ENCODE assay signal across 15 cellular contexts in genomic region chr9:134857451-134857850, GRCh38. TPM values are rescaled to one million over a fixed set of nuclear protein-coding genes. Genes with fewer than 3 reads are reported as not detected.
DNase-seq lines count a peak whose midpoint lies in the region; ATAC-seq, FAIRE-seq and TF ChIP-seq lines count a peak whose summit lies in the region.
"Not testable (repeated sequence)": the region's sequence is repeated elsewhere in the genome, so short reads cannot be mapped to it uniquely, and the experiment has no call there.
"Had no signal": no experiment of that assay in that cellular context is flagged by ENCODE, and none has a peak within 500 bp of the region (broad histone marks: within the 10 kb centered on the region; RNA-seq: fewer than 3 reads in every experiment).

No MANE protein-coding gene starts in this region.

- H3K9me3 ChIP-seq in OCI-LY3 (ENCODE audit: insufficient read depth, low read length) = peaks cover 15% of the 10 kb centered on the region
- not testable (repeated sequence) for H3K9me3 ChIP-seq in K562 (replicated peaks; ENCODE audit: control insufficient read depth, insufficient read depth, low read depth, low read length); kidney (ENCODE audit: control insufficient read depth in 1 of 2, low read length in 2 of 2)

- WGBS in K562 (ENCODE audit: insufficient coverage, low coverage, missing lambda C conversion rate) = 6% methylated on average over 2 of the region's 2 CpGs

- not testable (repeated sequence) for H3K9me1 ChIP-seq in K562 (ENCODE audit: control insufficient read depth, insufficient read depth, low read length)

- H3K36me3 Mint-ChIP-seq in activated CD8-positive, alpha-beta T cell treated with anti-CD3 and anti-CD28 coated beads for 36 hours (ENCODE audit: low read depth); activated T-helper 17 cell treated with anti-CD3 and anti-CD28 coated beads, Interleukin-2, amount 50 U/mL, for 72 hours (ENCODE audit: low read depth); activated naive CD8-positive, alpha-beta T cell treated with anti-CD3 and anti-CD28 coated beads, Interleukin-2, amount 50 U/mL, for 24 hours (ENCODE audit: low read depth): not testable (repeated sequence)
- peaks cover 4 to 11% of the 10 kb centered on the region in 2 donors for H3K36me3 Mint-ChIP-seq in stimulated activated naive B cell treated with anti-CD40 and anti-IgM and Interleukin-4, amounts not matched to agents 10 μg/mL and 1 μg/mL and 100 μg/mL, for 72 hours

- H3K4me3 Mint-ChIP-seq in activated CD8-positive, alpha-beta T cell treated with anti-CD3 and anti-CD28 coated beads for 36 hours; activated naive CD8-positive, alpha-beta T cell treated with anti-CD3 and anti-CD28 coated beads, Interleukin-2, amount 50 U/mL, for 24 hours; stimulated activated naive B cell treated with anti-CD40 and anti-IgM and Interleukin-4, amounts not matched to agents 10 μg/mL and 1 μg/mL and 100 μg/mL, for 72 hours: not testable (repeated sequence)
- peak overlapping the region; percentile 55 for H3K4me3 Mint-ChIP-seq in activated T-helper 17 cell treated with anti-CD3 and anti-CD28 coated beads, Interleukin-2, amount 50 U/mL, for 72 hours

- peak overlapping the region; percentile 81 for H3K4me2 ChIP-seq in OCI-LY3 (ENCODE audit: low read length)
- not testable (repeated sequence) for H3K4me2 ChIP-seq in K562 (ENCODE audit: insufficient read depth, low read length)

- H3K27me3 ChIP-seq in OCI-LY3 (ENCODE audit: low read depth, low read length) = not testable (repeated sequence)
- H3K27me3 ChIP-seq in K562 (ENCODE audit: control insufficient read depth in 2 of 2, insufficient read depth in 2 of 2, low read length in 2 of 2) = peaks cover 0 to 15% of the 10 kb centered on the region in 2 experiments; a peak in 2 of 5 replicates

- H3K27me3 Mint-ChIP-seq in activated CD8-positive, alpha-beta T cell treated with anti-CD3 and anti-CD28 coated beads for 36 hours = peaks cover 12% of the 10 kb centered on the region
- peaks cover 27% of the 10 kb centered on the region for H3K27me3 Mint-ChIP-seq in activated T-helper 17 cell treated with anti-CD3 and anti-CD28 coated beads, Interleukin-2, amount 50 U/mL, for 72 hours
- H3K27me3 Mint-ChIP-seq in activated naive CD8-positive, alpha-beta T cell treated with anti-CD3 and anti-CD28 coated beads, Interleukin-2, amount 50 U/mL, for 24 hours = peaks cover 18% of the 10 kb centered on the region
- peaks cover 29 to 34% of the 10 kb centered on the region in 2 donors for H3K27me3 Mint-ChIP-seq in stimulated activated naive B cell treated with anti-CD40 and anti-IgM and Interleukin-4, amounts not matched to agents 10 μg/mL and 1 μg/mL and 100 μg/mL, for 72 hours

- POLR2A ChIA-PET in activated CD8-positive, alpha-beta T cell treated with anti-CD3 and anti-CD28 coated beads for 36 hours (lab: Charles Lee); K562 (lab: Yijun Ruan, JAX): not testable (repeated sequence)

- not testable (repeated sequence) for H2AFZ ChIP-seq in OCI-LY3 (ENCODE audit: low read depth, low read length); K562 (ENCODE audit: low read depth, low read length)

- H3K4me1 Mint-ChIP-seq in activated CD8-positive, alpha-beta T cell treated with anti-CD3 and anti-CD28 coated beads for 36 hours (ENCODE audit: low read depth) = not testable (repeated sequence)
- peaks cover 11% of the 10 kb centered on the region for H3K4me1 Mint-ChIP-seq in activated T-helper 17 cell treated with anti-CD3 and anti-CD28 coated beads, Interleukin-2, amount 50 U/mL, for 72 hours
- H3K4me1 Mint-ChIP-seq in activated naive CD8-positive, alpha-beta T cell treated with anti-CD3 and anti-CD28 coated beads, Interleukin-2, amount 50 U/mL, for 24 hours = peaks cover 12% of the 10 kb centered on the region
- peaks cover 17 to 21% of the 10 kb centered on the region in 2 donors for H3K4me1 Mint-ChIP-seq in stimulated activated naive B cell treated with anti-CD40 and anti-IgM and Interleukin-4, amounts not matched to agents 10 μg/mL and 1 μg/mL and 100 μg/mL, for 72 hours

- in situ Hi-C loops in K562 (cut with MboI) = not testable (repeated sequence)

- H3K36me3 ChIP-seq in OCI-LY3 (replicated peaks; ENCODE audit: low read depth, low read length) = peaks cover 14% of the 10 kb centered on the region
- not testable (repeated sequence) for H3K36me3 ChIP-seq in K562 (ENCODE audit: control insufficient read depth, insufficient read depth, low read length); kidney (ENCODE audit: control insufficient read depth in 1 of 2, insufficient read depth in 2 of 2, low read length in 2 of 2)

- not testable (repeated sequence) for BruUV-seq in K562 (replicated peaks; lab: Mats Ljungman, UMichigan)

- DNase-seq in activated CD8-positive, alpha-beta T cell treated with anti-CD3 and anti-CD28 coated beads for 36 hours; activated naive CD8-positive, alpha-beta T cell treated with anti-CD3 and anti-CD28 coated beads, Interleukin-2, amount 50 U/mL, for 24 hours; K562 (ENCODE audit: extremely low read depth in 1 of 4, low spot score in 3 of 4); stimulated activated naive B cell treated with anti-CD40 and anti-IgM and Interleukin-4, amounts not matched to agents 10 μg/mL and 1 μg/mL and 100 μg/mL, for 72 hours: not testable (repeated sequence)
- DNase-seq in kidney = peak; percentile 4

- TF ChIP-seq EP300 in K562 (IDR thresholded peaks at IDR 0.05; ENCODE audit: low read length) = not testable (repeated sequence)

- peak overlapping the region; percentile 81; the same call in 1 of the 2 replicates for H3K9ac ChIP-seq in OCI-LY3 (ENCODE audit: low read length)
- not testable (repeated sequence) for H3K9ac ChIP-seq in K562 (ENCODE audit: insufficient read depth in 1 of 2, low read depth in 2 of 2, low read length in 2 of 2); kidney (ENCODE audit: low read length in 2 of 2)

- not testable (repeated sequence) for H4K20me1 ChIP-seq in OCI-LY3 (ENCODE audit: insufficient read depth, low read length); K562 (replicated peaks; ENCODE audit: control insufficient read depth, insufficient read depth, low read length)

- intact Hi-C loops in activated CD8-positive, alpha-beta T cell treated with anti-CD3 and anti-CD28 coated beads for 36 hours (cut with micrococcal nuclease); K562 (cut with micrococcal nuclease); kidney (cut with DNase I): not testable (repeated sequence)

- CTCF ChIA-PET in activated CD8-positive, alpha-beta T cell treated with anti-CD3 and anti-CD28 coated beads for 36 hours (lab: Charles Lee); K562 (lab: Yijun Ruan, JAX; ENCODE audit: low intra/inter-chr PET ratio): not testable (repeated sequence)

- not testable (repeated sequence) for H3K9me3 Mint-ChIP-seq in activated CD8-positive, alpha-beta T cell treated with anti-CD3 and anti-CD28 coated beads for 36 hours; activated T-helper 17 cell treated with anti-CD3 and anti-CD28 coated beads, Interleukin-2, amount 50 U/mL, for 72 hours; activated naive CD8-positive, alpha-beta T cell treated with anti-CD3 and anti-CD28 coated beads, Interleukin-2, amount 50 U/mL, for 24 hours
- peaks cover 9 to 17% of the 10 kb centered on the region in 2 donors for H3K9me3 Mint-ChIP-seq in stimulated activated naive B cell treated with anti-CD40 and anti-IgM and Interleukin-4, amounts not matched to agents 10 μg/mL and 1 μg/mL and 100 μg/mL, for 72 hours

- peak overlapping the region; percentile 98 for H3K27ac ChIP-seq in OCI-LY3 (ENCODE audit: low read length)
- H3K27ac ChIP-seq in K562 (ENCODE audit: extremely low read depth, low read depth, low read length); kidney (ENCODE audit: low read depth in 2 of 2, low read length in 2 of 2): not testable (repeated sequence)

- H3K27ac Mint-ChIP-seq in activated CD8-positive, alpha-beta T cell treated with anti-CD3 and anti-CD28 coated beads for 36 hours = peak overlapping the region; percentile 40
- H3K27ac Mint-ChIP-seq in activated T-helper 17 cell treated with anti-CD3 and anti-CD28 coated beads, Interleukin-2, amount 50 U/mL, for 72 hours = peak overlapping the region; percentile 88
- peak overlapping the region; percentile 61 for H3K27ac Mint-ChIP-seq in activated naive CD8-positive, alpha-beta T cell treated with anti-CD3 and anti-CD28 coated beads, Interleukin-2, amount 50 U/mL, for 24 hours
- H3K27ac Mint-ChIP-seq in stimulated activated naive B cell treated with anti-CD40 and anti-IgM and Interleukin-4, amounts not matched to agents 10 μg/mL and 1 μg/mL and 100 μg/mL, for 72 hours = peak overlapping the region; percentile 82

- not testable (repeated sequence) for H3K79me2 ChIP-seq in OCI-LY3 (ENCODE audit: low read length); K562 (ENCODE audit: control insufficient read depth, insufficient read depth, low read length)

- H3K4me3 ChIP-seq in OCI-LY3 (ENCODE audit: low read length) = peak overlapping the region; percentile 49; the same call in 1 of the 2 replicates
- not testable (repeated sequence) for H3K4me3 ChIP-seq in K562; kidney (ENCODE audit: low read length in 2 of 2)

- TF ChIP-seq CTCF in OCI-LY3 (IDR thresholded peaks at IDR 0.05; ENCODE audit: low read depth, low read length); activated CD8-positive, alpha-beta T cell treated with anti-CD3 and anti-CD28 coated beads for 36 hours (IDR thresholded peaks at IDR 0.05); K562 (IDR thresholded peaks at IDR 0.05 in 2 of 3, conservative IDR thresholded peaks at IDR 0.05 in 1 of 3; ENCODE audit: insufficient read depth in 2 of 3, low read depth in 1 of 3, low read length in 3 of 3); kidney (IDR thresholded peaks at IDR 0.05; ENCODE audit: borderline replicate concordance, extremely low read depth, insufficient read depth): not testable (repeated sequence)

- not testable (repeated sequence) for TF ChIP-seq RAD21 in K562 (CRISPR knock-in tag; conservative IDR thresholded peaks at IDR 0.05 in 1 of 2, IDR thresholded peaks at IDR 0.05 in 1 of 2)

- FAIRE-seq in K562 (lab: Jason Lieb, UNC); kidney (lab: Jason Lieb, UNC): not testable (repeated sequence)

- TF ChIP-seq POLR2A in K562 (conservative IDR thresholded peaks at IDR 0.05) = not testable (repeated sequence)

- peaks cover 59% of the 10 kb centered on the region for H3K4me1 ChIP-seq in OCI-LY3 (ENCODE audit: low read length)
- H3K4me1 ChIP-seq in K562 (replicated peaks in 1 of 2; ENCODE audit: control insufficient read depth in 2 of 2, insufficient read depth in 2 of 2, low read length in 2 of 2); kidney (ENCODE audit: control insufficient read depth in 1 of 2, insufficient read depth in 1 of 2, low read depth in 1 of 2, low read length in 2 of 2): not testable (repeated sequence)

- not testable (repeated sequence) for ATAC-seq in activated CD8-positive, alpha-beta T cell treated with anti-CD3 and anti-CD28 coated beads for 36 hours; activated T-helper 17 cell treated with anti-CD3 and anti-CD28 coated beads, Interleukin-2, amount 50 U/mL, for 72 hours (replicated peaks); activated naive CD8-positive, alpha-beta T cell treated with anti-CD3 and anti-CD28 coated beads, Interleukin-2, amount 50 U/mL, for 24 hours; K562; stimulated activated naive B cell treated with anti-CD40 and anti-IgM and Interleukin-4, amounts not matched to agents 10 μg/mL and 1 μg/mL and 100 μg/mL, for 72 hours (replicated peaks)

RNA-seq across cellular contexts. Expression of gene FCN2, which starts 23.2 kb away (rescaled TPM):
- total RNA-seq in activated CD8-positive, alpha-beta T cell treated with anti-CD3 and anti-CD28 coated beads for 36 hours = not detected
- not detected for total RNA-seq in activated T-helper 17 cell treated with anti-CD3 and anti-CD28 coated beads, Interleukin-2, amount 50 U/mL, for 72 hours
- total RNA-seq in K562 (2011; cell fraction: chromatin; rRNA removed; ENCODE audit: low replicate concordance) = not detected in 2 replicates
- total RNA-seq in K562 (2011; cell fraction: nucleolus; rRNA removed) = not detected in 2 replicates
- not detected in 2 replicates for total RNA-seq in K562 (2011; cell fraction: nucleoplasm; rRNA removed)
- not detected in 2 replicates for total RNA-seq in K562 (2014; rRNA removed)
- not detected in 2 replicates for total RNA-seq in K562 (2014; rRNA removed; fragmentation: Illumina TruSeq; extraction: Trizol)
- total RNA-seq in K562 (2015; rRNA removed; fragmentation: Illumina TruSeq; extraction: Trizol) = not detected in 2 replicates
- not detected in 2 replicates for total RNA-seq in K562 (2021)
- polyA plus RNA-seq in K562 (2011; rRNA removed) = not detected in 2 replicates
- not detected in 2 replicates for polyA plus RNA-seq in K562 (2011; cell fraction: cytosol; rRNA removed)
- not detected in 2 replicates for polyA plus RNA-seq in K562 (2011; cell fraction: nucleus; rRNA removed)
- not detected in 2 replicates for polyA plus RNA-seq in K562 (2012)
- not detected in 2 replicates for polyA plus RNA-seq in K562 (2014; fragmentation: Illumina TruSeq; extraction: Trizol)
- polyA plus RNA-seq in K562 (2014; fragmentation: Nextera tagmentation; extraction: Ambion mirVana) = not detected
- not detected in 2 replicates for polyA plus RNA-seq in K562 (2014; rRNA removed)
- not detected in 2 replicates for polyA minus RNA-seq in K562 (2011; rRNA and poly(A)+ RNA removed)
- not detected in 2 replicates for polyA minus RNA-seq in K562 (2011; cell fraction: cytosol; rRNA and poly(A)+ RNA removed)
- not detected in 2 replicates for polyA minus RNA-seq in K562 (2011; cell fraction: nucleus; rRNA and poly(A)+ RNA removed)
- 3.6 TPM for total RNA-seq in kidney
- 2.8 TPM for polyA plus RNA-seq in kidney (ENCODE audit: insufficient read depth, low read depth, low replicate concordance)
- total RNA-seq: A673; CD4-positive, alpha-beta memory T cell; CD4-positive, CD25-positive, alpha-beta regulatory T cell; CD8-positive, alpha-beta memory T cell; Daoy; G401 had no signal
- polyA plus RNA-seq: AG04450; CD14-positive monocyte; CD4-positive, alpha-beta memory T cell; CD4-positive, CD25-positive, alpha-beta regulatory T cell; CD8-positive, alpha-beta memory T cell had no signal
